27 cellular contexts compared by ENCODE assay signal in the genomic region with DNA sequence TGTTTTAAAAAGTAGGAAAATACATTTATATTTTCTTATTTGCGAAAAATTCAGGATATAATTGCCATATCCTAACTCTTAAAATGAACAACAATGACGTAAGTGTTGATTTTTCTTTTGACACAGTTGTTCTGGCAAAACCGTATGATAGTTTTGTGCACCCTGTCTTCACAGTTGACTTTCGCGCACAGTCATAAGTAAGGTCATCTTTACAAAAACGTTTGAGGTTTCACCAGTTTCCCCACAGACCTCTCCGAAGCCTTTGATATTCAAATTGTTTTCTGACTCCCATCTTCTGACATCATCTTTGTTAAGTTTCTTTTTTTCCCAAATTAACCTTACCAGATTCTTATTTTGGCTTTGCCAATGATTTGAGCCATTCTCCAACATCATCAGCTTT. TPM values are rescaled to one million over a fixed set of nuclear protein-coding genes. Genes with fewer than 3 reads are reported as not detected.
A peak's percentile ranks its signal among the peaks of the same experiment; 100 is the strongest.
DNase-seq lines count a peak whose midpoint lies in the region; ATAC-seq and TF ChIP-seq lines count a peak whose summit lies in the region.
"Had no signal": no experiment of that assay in that cellular context is flagged by ENCODE, and none has a peak within 500 bp of the region (broad histone marks: within the 10 kb centered on the region; RNA-seq: fewer than 3 reads in every experiment).

No MANE protein-coding gene starts in this region.

- no peaks in the 10 kb centered on the region for H3K9me3 ChIP-seq in endodermal cell (ENCODE audit: control insufficient read depth, low read length)
- H3K9me3 ChIP-seq: SJCRH30 had no signal

- no peaks in the 10 kb centered on the region for H3K36me3 ChIP-seq in endodermal cell (ENCODE audit: control insufficient read depth, insufficient read depth, low read length)
- H3K36me3 ChIP-seq: SJCRH30 had no signal

- DNase-seq in activated CD8-positive, alpha-beta memory T cell treated with anti-CD3 and anti-CD28 coated beads, Interleukin-2, amount 10 ng/mL, durations not matched to agents 7 days and 5 days: no peak
- DNase-seq in activated CD8-positive, alpha-beta memory T cell treated with anti-CD3 and anti-CD28 coated beads, Interleukin-2, amount 50 U/mL, for 4 hours: no peak
- DNase-seq in M059J (ENCODE audit: low read depth): peak; percentile 61
- DNase-seq in astrocyte of the hippocampus (ENCODE audit: low read depth, low spot score): peak; percentile 60
- DNase-seq in glutamatergic neuron: no peak
- DNase-seq in inferior parietal cortex (ENCODE audit: extremely low spot score): no peak
- no peak for DNase-seq in endodermal cell
- DNase-seq: DMS53; EL; GDM1; HCEC 1CT; NCI-H1092; NCI-H1417 treated with DMSO at 0.1 percent for 48 hours; NCI-H1694 treated with DMSO at 0.1 percent for 48 hours; NCI-H446 treated with DMSO at 0.1 percent for 48 hours; NCI-H526; NCI-H82; NK-92 treated with Interleukin-12 subunit alpha and Interleukin-12 subunit beta, amount 100 ng/mL, for 24 hours; PC-3; SJCRH30 had no signal

- H3K4me1 Mint-ChIP-seq in activated CD8-positive, alpha-beta memory T cell treated with anti-CD3 and anti-CD28 coated beads, Interleukin-2, amount 10 ng/mL, durations not matched to agents 7 days and 5 days: peaks cover 7% of the 10 kb centered on the region
- H3K4me1 Mint-ChIP-seq in glutamatergic neuron (ENCODE audit: low read depth, unreplicated experiment) (peaks cover 19% of the 10 kb centered on the region), endodermal cell (no peaks in the 10 kb centered on the region)

- no peak for ATAC-seq in activated CD8-positive, alpha-beta memory T cell treated with anti-CD3 and anti-CD28 coated beads, Interleukin-2, amount 10 ng/mL, durations not matched to agents 7 days and 5 days
- ATAC-seq in HG03097 (IDR thresholded peaks at IDR 0.05; ENCODE audit: low FRiP score, unreplicated experiment): no peak
- ATAC-seq: PC-3, Right ventricle myocardium inferior, SK-N-SH treated with all-trans-retinoic acid at 6 μM for 48 hours had no signal

- no peak for TF ChIP-seq CTCF in glutamatergic neuron (IDR thresholded peaks at IDR 0.05; ENCODE audit: partially characterized antibody, unreplicated experiment)
- no peak for TF ChIP-seq CTCF in endodermal cell (conservative IDR thresholded peaks at IDR 0.05)

- H3K4me3 ChIP-seq in endodermal cell (ENCODE audit: low read length): no peak overlapping the region
- H3K4me3 ChIP-seq: SJCRH30 had no signal

- H3K27ac ChIP-seq in endodermal cell (ENCODE audit: low read depth, low read length): no peak overlapping the region
- H3K27ac ChIP-seq: SJCRH30 had no signal

- H3K36me3 Mint-ChIP-seq in activated CD8-positive, alpha-beta memory T cell treated with anti-CD3 and anti-CD28 coated beads, Interleukin-2, amount 10 ng/mL, durations not matched to agents 7 days and 5 days: no peaks in the 10 kb centered on the region
- H3K36me3 Mint-ChIP-seq in glutamatergic neuron (ENCODE audit: unreplicated experiment) (no peaks in the 10 kb centered on the region), endodermal cell (ENCODE audit: low read depth) (no peaks in the 10 kb centered on the region)

- H3K27me3 ChIP-seq in endodermal cell (ENCODE audit: control insufficient read depth, insufficient read depth, low read length, poor library complexity, severe bottlenecking): no peaks in the 10 kb centered on the region
- H3K27me3 ChIP-seq: SJCRH30 had no signal

- no peaks in the 10 kb centered on the region for H3K9me3 Mint-ChIP-seq in activated CD8-positive, alpha-beta memory T cell treated with anti-CD3 and anti-CD28 coated beads, Interleukin-2, amount 10 ng/mL, durations not matched to agents 7 days and 5 days (ENCODE audit: low read depth)
- no peaks in the 10 kb centered on the region for H3K9me3 Mint-ChIP-seq in glutamatergic neuron (ENCODE audit: unreplicated experiment)
- H3K9me3 Mint-ChIP-seq in endodermal cell: peaks cover 39% of the 10 kb centered on the region

- peak overlapping the region; percentile 63 for H3K27ac Mint-ChIP-seq in activated CD8-positive, alpha-beta memory T cell treated with anti-CD3 and anti-CD28 coated beads, Interleukin-2, amount 10 ng/mL, durations not matched to agents 7 days and 5 days
- H3K27ac Mint-ChIP-seq in glutamatergic neuron (ENCODE audit: unreplicated experiment): peak overlapping the region; percentile 44
- H3K27ac Mint-ChIP-seq in endodermal cell: no peak overlapping the region

- H3K4me3 Mint-ChIP-seq in activated CD8-positive, alpha-beta memory T cell treated with anti-CD3 and anti-CD28 coated beads, Interleukin-2, amount 10 ng/mL, durations not matched to agents 7 days and 5 days: no peak overlapping the region
- H3K4me3 Mint-ChIP-seq in glutamatergic neuron (ENCODE audit: unreplicated experiment) (peak overlapping the region; percentile 2), endodermal cell (no peak overlapping the region)

- no peaks in the 10 kb centered on the region for H3K4me1 ChIP-seq in endodermal cell (ENCODE audit: control insufficient read depth, insufficient read depth, low read length)

- CTCF ChIA-PET in activated CD8-positive, alpha-beta memory T cell treated with anti-CD3 and anti-CD28 coated beads, Interleukin-2, amount 10 ng/mL, durations not matched to agents 7 days and 5 days (lab: Charles Lee): no interaction called here

- 72 to 78% methylated on average over 6 to 7 of the region's 7 CpGs for WGBS in endodermal cell (ENCODE audit: insufficient coverage in 1 of 2, insufficient read length in 1 of 2), 2 experiments

- no peaks in the 10 kb centered on the region for H3K27me3 Mint-ChIP-seq in activated CD8-positive, alpha-beta memory T cell treated with anti-CD3 and anti-CD28 coated beads, Interleukin-2, amount 10 ng/mL, durations not matched to agents 7 days and 5 days
- H3K27me3 Mint-ChIP-seq in glutamatergic neuron (ENCODE audit: unreplicated experiment) (peaks cover 2% of the 10 kb centered on the region), endodermal cell (ENCODE audit: insufficient read depth) (no peaks in the 10 kb centered on the region)

- H3K9ac ChIP-seq in endodermal cell (ENCODE audit: extremely low read depth, low read length, poor library complexity, severe bottlenecking): no peak overlapping the region

RNA-seq across cellular contexts. Expression of gene ATXN3L, which starts 48.1 kb away (rescaled TPM):
- total RNA-seq in activated CD8-positive, alpha-beta memory T cell treated with anti-CD3 and anti-CD28 coated beads, Interleukin-2, amount 10 ng/mL, durations not matched to agents 7 days and 5 days: not detected
- not detected in 2 replicates for total RNA-seq in M059J (2014; rRNA removed; shearing (Covaris generic))
- not detected for total RNA-seq in glutamatergic neuron (ENCODE audit: unreplicated experiment)
- not detected for total RNA-seq in endodermal cell
- not detected for polyA plus RNA-seq in endodermal cell (2013, experiment 1 of 2)
- polyA plus RNA-seq in endodermal cell (2013, experiment 2 of 2): not detected
- total RNA-seq: A172, H1, HT-29, PC-3, Right ventricle myocardium inferior, SJCRH30 had no signal
- polyA plus RNA-seq: BJ, H1 had no signal

Comparison
In these comparisons a context has a peak if more than half of its experiments do, and no peak if none do; other contexts are left out.
1. DNase-seq: peak in M059J (single experiment) and astrocyte of the hippocampus (single experiment); none in activated CD8-positive, alpha-beta memory T cell treated with anti-CD3 and anti-CD28 coated beads, Interleukin-2, amount 10 ng/mL, durations not matched to agents 7 days and 5 days (single experiment), activated CD8-positive, alpha-beta memory T cell treated with anti-CD3 and anti-CD28 coated beads, Interleukin-2, amount 50 U/mL, for 4 hours (single experiment), glutamatergic neuron (single experiment), inferior parietal cortex (single experiment) and endodermal cell (single experiment).